Comparison of ENCODE assay signal across 8 cellular contexts in the genomic region with DNA sequence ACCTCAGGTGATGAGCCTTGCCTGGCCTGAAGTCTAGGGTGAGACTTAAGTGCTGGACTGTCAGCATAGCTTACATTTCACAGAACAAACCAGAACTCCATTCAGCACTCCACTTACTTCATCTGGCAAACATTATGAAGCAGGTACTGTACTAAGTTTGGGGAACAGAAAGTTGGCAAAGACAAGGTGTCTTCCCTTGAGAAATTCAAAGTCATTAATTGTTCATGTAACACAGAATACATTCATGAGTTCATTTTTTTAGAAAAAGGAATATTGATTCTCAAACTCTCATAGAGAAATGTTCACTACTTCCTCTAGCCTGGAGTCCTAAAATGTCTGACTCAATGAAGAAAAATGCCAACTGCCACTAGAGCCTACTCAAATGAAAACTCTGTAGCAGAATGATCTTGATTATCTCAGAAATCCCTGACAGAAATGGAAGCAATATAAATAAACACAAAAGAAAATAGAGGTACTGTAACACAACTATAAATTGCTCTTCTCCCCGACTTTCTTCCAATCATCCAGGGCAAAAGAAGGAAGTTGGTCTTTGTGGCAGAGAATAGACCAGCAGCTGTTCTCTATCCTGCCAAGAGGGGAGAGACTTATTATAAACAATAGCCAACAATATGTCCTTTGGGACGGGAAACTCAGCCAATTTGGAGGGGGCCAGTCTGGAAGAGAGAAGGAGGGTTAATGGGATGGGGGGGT.
DNase-seq lines count a peak whose midpoint lies in the region; ATAC-seq and TF ChIP-seq lines count a peak whose summit lies in the region.

No MANE protein-coding gene starts in this region.

- H3K36me3 ChIP-seq in BLaER1 treated with 17β-estradiol and CSF1 and Interleukin-3, amounts not matched to agents 10 nM and 100 nM, result peaks cover 0 to 53% (median 0%) of the 10 kb centered on the region in 11 experiments; a peak in 5 of 22 replicates

- peaks cover 0 to 46% (median 13%) of the 10 kb centered on the region in 10 experiments; a peak in 13 of 20 replicates for H3K4me1 ChIP-seq in BLaER1 treated with 17β-estradiol and CSF1 and Interleukin-3, amounts not matched to agents 10 nM and 100 nM

- no peak for TF ChIP-seq CTCF in fibroblast of pulmonary artery (IDR thresholded peaks at IDR 0.05; ENCODE audit: low read length, missing control alignments)
- TF ChIP-seq CTCF in GM13977 (IDR thresholded peaks at IDR 0.05; ENCODE audit: extremely low read depth, insufficient read depth, missing control alignments), result no peak

- DNase-seq in NCI-H69 (lab: John Stamatoyannopoulos, UW) (peak; percentile 69), fibroblast of pulmonary artery (ENCODE audit: low read depth) (peak; percentile 50), hepatic stellate cell (ENCODE audit: low spot score) (no peak), GM13977 (ENCODE audit: low spot score) (no peak)
- DNase-seq in stimulated activated CD4-positive, alpha-beta T cell treated with anti-CD3 and anti-CD28 coated beads, Interleukin-4, amount 100 ng/mL, for 4 hours, result no peak

- no peak overlapping the region for H3K9ac ChIP-seq in BLaER1 treated with 17β-estradiol and CSF1 and Interleukin-3, amounts not matched to agents 10 nM and 100 nM

- H3K4me3 ChIP-seq in BLaER1 treated with 17β-estradiol and CSF1 and Interleukin-3, amounts not matched to agents 10 nM and 100 nM, result no peak overlapping the region
- no peak overlapping the region for H3K4me3 ChIP-seq in fibroblast of pulmonary artery (replicated peaks; ENCODE audit: low read depth, low read length)

- H3K4me2 ChIP-seq in BLaER1 treated with 17β-estradiol and CSF1 and Interleukin-3, amounts not matched to agents 10 nM and 100 nM, result peak overlapping the region in 8 of 11 experiments; percentile 14 to 77 (median 48); a peak in 15 of 22 replicates

- no peaks in the 10 kb centered on the region for H3K9me3 ChIP-seq in BLaER1 treated with 17β-estradiol and CSF1 and Interleukin-3, amounts not matched to agents 10 nM and 100 nM (replicated peaks in 1 of 11)

- H4K20me1 ChIP-seq in BLaER1 treated with 17β-estradiol and CSF1 and Interleukin-3, amounts not matched to agents 10 nM and 100 nM, result peaks cover 0 to 34% (median 0%) of the 10 kb centered on the region in 11 experiments; a peak in 2 of 22 replicates

- peak overlapping the region in 1 of 11 experiments; percentile 36; a peak in 1 of 22 replicates for H3K27ac ChIP-seq in BLaER1 treated with 17β-estradiol and CSF1 and Interleukin-3, amounts not matched to agents 10 nM and 100 nM

- in situ Hi-C loops in GM13977 (cut with MboI; ENCODE audit: low pct_unique_long_range_greater_than_20kb, low sequenced_read_pairs, unreplicated experiment), result loop anchor here (25.0 kb wide), 1 partner anchor 284 kb away; a partner anchor contains a TSS

- peak; percentile 30 for ATAC-seq in GM19043 (IDR thresholded peaks at IDR 0.05; ENCODE audit: low read depth, unreplicated experiment)
- ATAC-seq in activated CD4-positive, CD25-positive, alpha-beta regulatory T cell treated with anti-CD3 and anti-CD28 coated beads, Interleukin-2, amount 50 U/mL, for 24 hours, result no peak

- H3K27me3 ChIP-seq in BLaER1 treated with 17β-estradiol and CSF1 and Interleukin-3, amounts not matched to agents 10 nM and 100 nM, result no peaks in the 10 kb centered on the region

Comparison
In these comparisons a context has a peak if more than half of its experiments do, and no peak if none do; other contexts are left out.
1. DNase-seq: peak in NCI-H69 (single experiment) and fibroblast of pulmonary artery (single experiment); none in stimulated activated CD4-positive, alpha-beta T cell treated with anti-CD3 and anti-CD28 coated beads, Interleukin-4, amount 100 ng/mL, for 4 hours (0 of 2), hepatic stellate cell (single experiment) and GM13977 (single experiment).